1 cellular context compared by ENCODE assay signal in genomic region chr11:10920875-10921274, GRCh38.
TF ChIP-seq lines count a peak whose summit lies in the region.

No MANE protein-coding gene starts in this region.

TF ChIP-seq in K562, 482 proteins besides CTCF, POLR2A, EP300 and RAD21 (continued from another document):
- TF ChIP-seq THAP12 (CRISPR knock-in tag; IDR thresholded peaks at IDR 0.05) = no peak
- no peak for TF ChIP-seq ETS2 (tag; IDR thresholded peaks at IDR 0.05; ENCODE audit: borderline replicate concordance, poor library complexity, severe bottlenecking)
- no peak for TF ChIP-seq ZNF79 (CRISPR knock-in tag; IDR thresholded peaks at IDR 0.05; ENCODE audit: low read depth)
- TF ChIP-seq TRIM24 (IDR thresholded peaks at IDR 0.05) = peak; percentile 64 to 71
- no peak for TF ChIP-seq ZNF165 (CRISPR knock-in tag; IDR thresholded peaks at IDR 0.05; ENCODE audit: borderline replicate concordance)
- TF ChIP-seq SAFB2 (IDR thresholded peaks at IDR 0.05; ENCODE audit: borderline replicate concordance, low read depth, low read length, severe bottlenecking) = no peak
- no peak for TF ChIP-seq PREB (CRISPR knock-in tag; IDR thresholded peaks at IDR 0.05)
- TF ChIP-seq PBX2 (CRISPR knock-in tag; IDR thresholded peaks at IDR 0.05; ENCODE audit: low read depth) = no peak
- 0 out of 2 replicates have a peak, but pooled peaks have one; percentile 8 for TF ChIP-seq PBX2 (tag; conservative IDR thresholded peaks at IDR 0.05; ENCODE audit: low read depth)
- no peak for TF ChIP-seq MAX (CRISPR knock-in tag; IDR thresholded peaks at IDR 0.05)
- no peak for TF ChIP-seq SOX6 (IDR thresholded peaks at IDR 0.05)
- TF ChIP-seq PKNOX1 (IDR thresholded peaks at IDR 0.05) = peak; percentile 67
